ENCODE assay signal across 9 cellular contexts in the genomic region with DNA sequence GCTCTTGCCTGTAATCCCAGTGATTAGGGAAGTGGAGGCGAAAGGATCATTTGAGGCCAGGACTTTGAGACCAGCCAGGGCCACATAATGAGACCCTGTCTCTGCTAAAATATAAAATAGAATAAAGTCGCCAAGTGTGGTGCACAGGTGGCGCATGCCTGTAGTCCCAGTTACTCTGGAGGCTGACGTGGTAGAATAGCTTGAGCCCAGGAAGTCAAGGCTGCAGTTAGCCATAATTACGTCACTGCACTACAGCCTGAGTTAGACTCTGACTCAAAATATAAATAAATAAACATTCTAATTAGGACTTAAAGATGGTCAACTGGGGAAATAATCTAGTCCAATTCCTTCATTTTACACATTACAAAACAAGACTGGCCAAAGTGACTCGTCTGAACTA. TPM values are rescaled to one million over a fixed set of nuclear protein-coding genes. Genes with fewer than 3 reads are reported as not detected.
A peak's percentile ranks its signal among the peaks of the same experiment; 100 is the strongest.
DNase-seq lines count a peak whose midpoint lies in the region; ATAC-seq, FAIRE-seq and TF ChIP-seq lines count a peak whose summit lies in the region.
"Had no signal": no experiment of that assay in that cellular context is flagged by ENCODE, and none has a peak within 500 bp of the region (broad histone marks: within the 10 kb centered on the region; RNA-seq: fewer than 3 reads in every experiment).

No MANE protein-coding gene starts in this region.

- H3K4me2 ChIP-seq in H1 (ENCODE audit: insufficient read depth in 1 of 2, low read depth in 2 of 2, low read length in 2 of 2) = peak overlapping the region; percentile 62 to 84

- peaks cover 9 to 31% of the 10 kb centered on the region in 2 donors for H3K36me3 Mint-ChIP-seq in naive B cell

- peaks cover 10 to 31% of the 10 kb centered on the region in 2 experiments; a peak in 2 of 4 replicates for H3K9me3 ChIP-seq in H1 (ENCODE audit: insufficient read depth in 2 of 2, low read depth in 1 of 2, low read length in 1 of 2)

- peak overlapping the region; percentile 93 to 100 (median 98) for H3K4me3 Mint-ChIP-seq in naive B cell

- no peak for ATAC-seq in naive B cell (ENCODE audit: low read depth in 2 of 2)

- H2BK15ac ChIP-seq in H1 (ENCODE audit: low read length) = no peak overlapping the region

- H4K20me1 ChIP-seq in H1 (replicated peaks in 1 of 2; ENCODE audit: control insufficient read depth in 1 of 2, insufficient read depth in 2 of 2, low read length in 2 of 2) = peaks cover 0 to 2% of the 10 kb centered on the region in 2 experiments

- H4K91ac ChIP-seq in H1 (replicated peaks; ENCODE audit: insufficient read length, low read length) = no peak overlapping the region

- peaks cover 5% of the 10 kb centered on the region; the same call in 1 of the 2 replicates for H3K23me2 ChIP-seq in H1 (ENCODE audit: low read depth, low read length)

- H2BK20ac ChIP-seq in H1 (ENCODE audit: low read length) = no peak overlapping the region

- CTCF ChIA-PET in H1 (lab: Charles Lee; ENCODE audit: partially characterized antibody) = interaction anchor here (0.6 kb wide), 1 partner anchor 27 kb away, joined by 3 read pairs; no protein-coding TSS in a partner anchor

- no peak for TF ChIP-seq POLR2A in H1 (IDR thresholded peaks at IDR 0.05; ENCODE audit: control extremely low read depth in 1 of 2, low read depth in 2 of 2, low read length in 2 of 2)

- DNase-seq in DMS 273 (lab: John Stamatoyannopoulos, UW; ENCODE audit: unreplicated experiment) (peak; percentile 67), DMS 273 treated with DMSO at 0.1 percent for 48 hours (lab: John Stamatoyannopoulos, UW) (no peak), HL-60 (ENCODE audit: low read depth in 1 of 2, low spot score in 1 of 2) (peak; percentile 55 to 70), T-helper 1 cell (peak in 3 of 5 donors; percentile 24 to 64 (median 29)), H1 (ENCODE audit: low read depth in 1 of 2, low spot score in 2 of 2) (no peak), naive B cell (no peak), NCI-H446 treated with DMSO at 0.1 percent for 48 hours (lab: John Stamatoyannopoulos, UW) (no peak)
- no peak for DNase-seq in NK-92 treated with Interleukin-12 subunit alpha and Interleukin-12 subunit beta, amount 100 ng/mL, for 24 hours (lab: John Stamatoyannopoulos, UW)

- H2BK12ac ChIP-seq in H1 (ENCODE audit: low read depth, low read length) = no peak overlapping the region

- no peak overlapping the region for H2AK5ac ChIP-seq in H1 (ENCODE audit: low read depth, low read length)

- 53% methylated on average over 6 of the region's 6 CpGs; no CpG with 5 or more reads in 1 of the 2 experiments for WGBS in H1 (ENCODE audit: extremely low coverage in 1 of 2, insufficient coverage in 1 of 2, insufficient read length in 1 of 2, insufficient replicate concordance in 2 of 2, low coverage in 1 of 2, low lambda C conversion rate in 2 of 2, missing lambda C conversion rate in 1 of 2), 2 experiments

- H3K27me3 ChIP-seq in HL-60 (ENCODE audit: insufficient read depth, poor library complexity, severe bottlenecking) (no peaks in the 10 kb centered on the region), H1 (replicated peaks in 1 of 4; ENCODE audit: control insufficient read depth in 3 of 4, extremely low read depth in 1 of 4, insufficient read depth in 3 of 4, low read length in 3 of 4) (no peaks in the 10 kb centered on the region)

- peaks cover 0 to 10% of the 10 kb centered on the region in 2 experiments; a peak in 2 of 4 replicates for H3K79me2 ChIP-seq in H1 (ENCODE audit: control insufficient read depth in 1 of 2, insufficient read depth in 2 of 2, low read length in 2 of 2)

- H3K4me1 Mint-ChIP-seq in naive B cell = peaks cover 23 to 43% (median 36%) of the 10 kb centered on the region in 3 donors

- no peak for TF ChIP-seq RAD21 in H1 (IDR thresholded peaks at IDR 0.05 in 1 of 2, conservative IDR thresholded peaks at IDR 0.05 in 1 of 2; ENCODE audit: low read depth in 2 of 2, low read length in 2 of 2)

- POLR2A ChIA-PET in H1 (lab: Charles Lee; ENCODE audit: partially characterized antibody) = interaction anchor here (1.4 to 2.1 kb wide), 2 partner anchors 55 to 71 kb away, joined by 5 to 7 read pairs; a partner anchor contains a TSS

- peaks cover 0 to 5% (median 2%) of the 10 kb centered on the region in 7 donors for H3K9me3 Mint-ChIP-seq in naive B cell

- H3K56ac ChIP-seq in H1 (replicated peaks; ENCODE audit: insufficient read length, low read depth, low read length) = no peak overlapping the region

- H4K5ac ChIP-seq in H1 (ENCODE audit: insufficient read length, low read depth, low read length) = no peak overlapping the region

- H2BK120ac ChIP-seq in H1 (replicated peaks; ENCODE audit: low read depth, low read length) = no peak overlapping the region

- no peak overlapping the region for H4K8ac ChIP-seq in H1 (ENCODE audit: extremely low read depth, insufficient read depth, low read length)

- H3K9ac ChIP-seq in H1 (replicated peaks in 1 of 4; ENCODE audit: extremely low read depth in 1 of 4, low read depth in 3 of 4, low read length in 3 of 4) = peak overlapping the region in 2 of 4 experiments; percentile 73 to 91; a peak in 2 of 7 replicates

- TF ChIP-seq CTCF in HL-60 (IDR thresholded peaks at IDR 0.05; ENCODE audit: insufficient read depth, low read length) (no peak), H1 (IDR thresholded peaks at IDR 0.05; ENCODE audit: control extremely low read depth in 1 of 3, insufficient read depth in 1 of 3, low read depth in 1 of 3, low read length in 3 of 3) (no peak)

- H2BK5ac ChIP-seq in H1 (ENCODE audit: low read depth, low read length) = no peak overlapping the region

- H3K23ac ChIP-seq in H1 (ENCODE audit: insufficient read length) = no peak overlapping the region

- no peaks in the 10 kb centered on the region for H3K4me1 ChIP-seq in H1 (replicated peaks in 1 of 4; ENCODE audit: control insufficient read depth in 3 of 4, insufficient read depth in 4 of 4, low read length in 3 of 4)

- no peak overlapping the region for H2AFZ ChIP-seq in H1 (ENCODE audit: low read length)

- H3K27ac ChIP-seq in HL-60 (replicated peaks) (peak overlapping the region; percentile 90), H1 (ENCODE audit: low read depth, low read length) (no peak overlapping the region)

- H3K14ac ChIP-seq in H1 (ENCODE audit: insufficient read length) = no peak overlapping the region

- FAIRE-seq in H1 (lab: Jason Lieb, UNC) = no peak
- FAIRE-seq: A204.1 had no signal

- H3K79me1 ChIP-seq in H1 (ENCODE audit: low read depth, low read length) = no peaks in the 10 kb centered on the region

- H3K18ac ChIP-seq in H1 (ENCODE audit: extremely low read depth, low read length) = no peak overlapping the region

- peak overlapping the region; percentile 93 for H3K4me3 ChIP-seq in HL-60 (replicated peaks; ENCODE audit: insufficient read depth, low read length)
- H3K4me3 ChIP-seq in H1 (ENCODE audit: extremely low read depth in 1 of 4, insufficient read depth in 2 of 4, low read depth in 3 of 4, low read length in 4 of 4) = peak overlapping the region; percentile 75 to 93 (median 86)

- peak overlapping the region; percentile 96 to 100 (median 98) for H3K27ac Mint-ChIP-seq in naive B cell

- TF ChIP-seq EP300 in H1 (IDR thresholded peaks at IDR 0.05; ENCODE audit: borderline replicate concordance in 1 of 2, low read depth in 2 of 2, low read length in 2 of 2) = no peak

- no peak overlapping the region for H3K4ac ChIP-seq in H1 (replicated peaks; ENCODE audit: insufficient read length, low read depth, low read length)

- peaks cover 0 to 3% (median 0%) of the 10 kb centered on the region in 3 donors for H3K27me3 Mint-ChIP-seq in naive B cell

- peaks cover 4 to 28% (median 14%) of the 10 kb centered on the region in 4 experiments; a peak in 7 of 8 replicates for H3K36me3 ChIP-seq in H1 (ENCODE audit: control insufficient read depth in 2 of 4, insufficient read depth in 4 of 4, low read length in 3 of 4)

RNA-seq across cellular contexts. Expression of a gene that starts 0.8 kb away (rescaled TPM):
- 112 and 120 TPM in 2 replicates for total RNA-seq in H1 (2021; fragmentation: NEBNext Ultra II Directional; extraction: Animal tissue kit (Norgen Biotek cat#: 25700))
- polyA plus RNA-seq in H1 (2011; rRNA removed) (238 and 300 TPM in 2 replicates), naive B cell (ENCODE audit: low read depth in 6 of 6) (100 to 1,000 TPM; 457 to 617 (median 493) TPM)
- 216 TPM for polyA plus RNA-seq in H1 (2011; cell fraction: cytosol; rRNA removed)
- 90.7 TPM for polyA plus RNA-seq in H1 (2011; cell fraction: nucleus; rRNA removed)
- 134 to 146 TPM (median 142 TPM) in 4 replicates for polyA plus RNA-seq in H1 (2012, experiment 1 of 2)
- 307 TPM for polyA plus RNA-seq in H1 (2012, experiment 2 of 2)
- polyA plus RNA-seq in H1 (2013, experiment 1 of 2) = 160 TPM
- 164 TPM for polyA plus RNA-seq in H1 (2013, experiment 2 of 2)
- polyA minus RNA-seq in H1 (2011; rRNA and poly(A)+ RNA removed) = 37.2 and 47.6 TPM in 2 replicates
- polyA minus RNA-seq in H1 (2011; cell fraction: cytosol; rRNA and poly(A)+ RNA removed) = 78.3 TPM
- 55.3 TPM for polyA minus RNA-seq in H1 (2011; cell fraction: nucleus; rRNA and poly(A)+ RNA removed)

RNA-seq across cellular contexts. Expression of a gene that starts 10.7 kb away (rescaled TPM):
- not detected in 2 replicates for total RNA-seq in H1 (2021; fragmentation: NEBNext Ultra II Directional; extraction: Animal tissue kit (Norgen Biotek cat#: 25700))
- polyA plus RNA-seq in H1 (2011; rRNA removed) = not detected in 2 replicates
- polyA plus RNA-seq in H1 (2011; cell fraction: cytosol; rRNA removed) = not detected
- polyA plus RNA-seq in H1 (2011; cell fraction: nucleus; rRNA removed) = not detected
- not detected in 4 replicates for polyA plus RNA-seq in H1 (2012, experiment 1 of 2)
- polyA plus RNA-seq in H1 (2012, experiment 2 of 2) = not detected
- polyA plus RNA-seq in H1 (2013, experiment 1 of 2) = not detected
- not detected for polyA plus RNA-seq in H1 (2013, experiment 2 of 2)
- not detected in 2 replicates for polyA minus RNA-seq in H1 (2011; rRNA and poly(A)+ RNA removed)
- polyA minus RNA-seq in H1 (2011; cell fraction: cytosol; rRNA and poly(A)+ RNA removed) = not detected
- not detected for polyA minus RNA-seq in H1 (2011; cell fraction: nucleus; rRNA and poly(A)+ RNA removed)
- polyA plus RNA-seq in naive B cell (ENCODE audit: low read depth in 6 of 6) = not detected

RNA-seq across cellular contexts. Expression of a gene that starts 12.8 kb away (rescaled TPM):
- 0.61 TPM in 1 of 2 replicates, not detected in the other for total RNA-seq in H1 (2021; fragmentation: NEBNext Ultra II Directional; extraction: Animal tissue kit (Norgen Biotek cat#: 25700))
- 0.03 and 0.14 TPM in 2 replicates for polyA plus RNA-seq in H1 (2011; rRNA removed)
- polyA plus RNA-seq in H1 (2011; cell fraction: cytosol; rRNA removed) = 0.12 TPM
- polyA plus RNA-seq in H1 (2011; cell fraction: nucleus; rRNA removed) = 1.0 TPM
- polyA plus RNA-seq in H1 (2012, experiment 1 of 2) = 0.25 to 1.7 TPM (median 0.66 TPM) in 4 replicates
- polyA plus RNA-seq in H1 (2012, experiment 2 of 2) = 0.25 TPM
- 0.02 TPM for polyA plus RNA-seq in H1 (2013, experiment 1 of 2)
- 0.07 TPM for polyA plus RNA-seq in H1 (2013, experiment 2 of 2)
- 0.12 TPM in 1 of 2 replicates, not detected in the other for polyA minus RNA-seq in H1 (2011; rRNA and poly(A)+ RNA removed)
- polyA minus RNA-seq in H1 (2011; cell fraction: cytosol; rRNA and poly(A)+ RNA removed) = not detected
- polyA minus RNA-seq in H1 (2011; cell fraction: nucleus; rRNA and poly(A)+ RNA removed) = not detected
- under 1 TPM in 5 of 6 donors, not detected in 1; 0.15 to 0.63 (median 0.41) TPM for polyA plus RNA-seq in naive B cell (ENCODE audit: low read depth in 6 of 6)

RNA-seq across cellular contexts. Expression of a gene that starts 41.4 kb away (rescaled TPM):
- total RNA-seq in H1 (2021; fragmentation: NEBNext Ultra II Directional; extraction: Animal tissue kit (Norgen Biotek cat#: 25700)) = 59.2 and 61.9 TPM in 2 replicates
- polyA plus RNA-seq in H1 (2011; rRNA removed) = 39.8 and 55.9 TPM in 2 replicates
- 63.7 TPM for polyA plus RNA-seq in H1 (2011; cell fraction: cytosol; rRNA removed)
- polyA plus RNA-seq in H1 (2011; cell fraction: nucleus; rRNA removed) = 96.5 TPM
- polyA plus RNA-seq in H1 (2012, experiment 1 of 2) = 60.9 to 78.7 TPM (median 68.3 TPM) in 4 replicates
- 74.3 TPM for polyA plus RNA-seq in H1 (2012, experiment 2 of 2)
- 71.0 TPM for polyA plus RNA-seq in H1 (2013, experiment 1 of 2)
- 82.4 TPM for polyA plus RNA-seq in H1 (2013, experiment 2 of 2)
- 47.1 and 50.6 TPM in 2 replicates for polyA minus RNA-seq in H1 (2011; rRNA and poly(A)+ RNA removed)
- polyA minus RNA-seq in H1 (2011; cell fraction: cytosol; rRNA and poly(A)+ RNA removed) = 34.5 TPM
- 54.8 TPM for polyA minus RNA-seq in H1 (2011; cell fraction: nucleus; rRNA and poly(A)+ RNA removed)
- polyA plus RNA-seq in naive B cell (ENCODE audit: low read depth in 6 of 6) = 100 to 1,000 TPM in 4 of 6 donors, 10 to 100 TPM in 2; 48.2 to 143 (median 132) TPM

RNA-seq across cellular contexts. Expression of a gene that starts 53.9 kb away (rescaled TPM):
- 260 and 272 TPM in 2 replicates for total RNA-seq in H1 (2021; fragmentation: NEBNext Ultra II Directional; extraction: Animal tissue kit (Norgen Biotek cat#: 25700))
- polyA plus RNA-seq in H1 (2011; rRNA removed) (124 and 201 TPM in 2 replicates), naive B cell (ENCODE audit: low read depth in 6 of 6) (100 to 1,000 TPM in 1 of 6 donors, 10 to 100 TPM in 5; 56.1 to 102 (median 83.4) TPM)
- 224 TPM for polyA plus RNA-seq in H1 (2011; cell fraction: cytosol; rRNA removed)
- polyA plus RNA-seq in H1 (2011; cell fraction: nucleus; rRNA removed) = 130 TPM
- 266 to 398 TPM (median 305 TPM) in 4 replicates for polyA plus RNA-seq in H1 (2012, experiment 1 of 2)
- 34.0 TPM for polyA plus RNA-seq in H1 (2012, experiment 2 of 2)
- 275 TPM for polyA plus RNA-seq in H1 (2013, experiment 1 of 2)
- 270 TPM for polyA plus RNA-seq in H1 (2013, experiment 2 of 2)
- polyA minus RNA-seq in H1 (2011; rRNA and poly(A)+ RNA removed) = 223 and 281 TPM in 2 replicates
- polyA minus RNA-seq in H1 (2011; cell fraction: cytosol; rRNA and poly(A)+ RNA removed) = 117 TPM
- polyA minus RNA-seq in H1 (2011; cell fraction: nucleus; rRNA and poly(A)+ RNA removed) = 113 TPM

Comparison
In these comparisons a context has a peak if more than half of its experiments do, and no peak if none do; other contexts are left out.
1. DNase-seq: peak in DMS 273 (single experiment), HL-60 (2 of 2) and T-helper 1 cell (3 of 5); none in DMS 273 treated with DMSO at 0.1 percent for 48 hours (single experiment), H1 (0 of 2), naive B cell (single experiment), NCI-H446 treated with DMSO at 0.1 percent for 48 hours (single experiment) and NK-92 treated with Interleukin-12 subunit alpha and Interleukin-12 subunit beta, amount 100 ng/mL, for 24 hours (single experiment).